In genomic region chr15:67927501-67928156, GRCh38 we compare ENCODE assay signal across 9 cellular contexts.
A peak's percentile ranks its signal among the peaks of the same experiment; 100 is the strongest.
DNase-seq lines count a peak whose midpoint lies in the region; ATAC-seq and TF ChIP-seq lines count a peak whose summit lies in the region.
"Had no signal": no experiment of that assay in that cellular context is flagged by ENCODE, and none has a peak within 500 bp of the region (broad histone marks: within the 10 kb centered on the region; RNA-seq: fewer than 3 reads in every experiment).

No MANE protein-coding gene starts in this region.

- TF ChIP-seq CTCF in body of pancreas (IDR thresholded peaks at IDR 0.05) (no peak), thoracic aorta (IDR thresholded peaks at IDR 0.05) (no peak)

- H3K4me3 ChIP-seq in body of pancreas, result no peak overlapping the region
- peak overlapping the region; percentile 34 for H3K4me3 ChIP-seq in thoracic aorta

- intact Hi-C loops in body of pancreas (cut with DNase I), result no loop called here

- DNase-seq in HS-27A (ENCODE audit: low read depth), result peak; percentile 93
- DNase-seq in body of pancreas, result peak; percentile 59 to 85 (median 72)
- DNase-seq in kidney glomerular epithelial cell (lab: John Stamatoyannopoulos, UW), result peak; percentile 80
- DNase-seq in thoracic aorta (ENCODE audit: low spot score), result peak; percentile 68
- DNase-seq in SHP77 treated with DMSO at 0.1 percent for 48 hours (lab: John Stamatoyannopoulos, UW), result no peak
- DNase-seq in globus pallidus (ENCODE audit: low spot score), result no peak
- DNase-seq: activated naive CD4-positive, alpha-beta T cell treated with anti-CD3 and anti-CD28 coated beads, Interleukin-2, amount 50 U/mL, for 16 hours; NCI-H1092 treated with DMSO at 0.1 percent for 48 hours had no signal

- H3K27me3 ChIP-seq in body of pancreas (no peaks in the 10 kb centered on the region), thoracic aorta (replicated peaks; ENCODE audit: insufficient read depth) (no peaks in the 10 kb centered on the region)

- WGBS in body of pancreas, 2 donors, result 23 to 30% methylated on average over 7 to 8 of the region's 8 CpGs

- TF ChIP-seq POLR2A in body of pancreas (IDR thresholded peaks at IDR 0.05), result no peak

- H3K4me1 ChIP-seq in body of pancreas (peaks cover 21% of the 10 kb centered on the region), thoracic aorta (ENCODE audit: control insufficient read depth in 1 of 2, low read depth in 2 of 2) (peaks cover 54 to 83% of the 10 kb centered on the region in 2 donors)

- H3K27ac ChIP-seq in body of pancreas (no peak overlapping the region), thoracic aorta (peak overlapping the region; percentile 75 to 77)

- ATAC-seq in body of pancreas (peak; percentile 67), thoracic aorta (ENCODE audit: insufficient number of reproducible peaks, low FRiP score, low read depth) (no peak), HG03469 (IDR thresholded peaks at IDR 0.05; ENCODE audit: unreplicated experiment) (no peak)

- no peaks in the 10 kb centered on the region for H3K9me3 ChIP-seq in body of pancreas
- no peaks in the 10 kb centered on the region for H3K9me3 ChIP-seq in thoracic aorta

- H3K36me3 ChIP-seq in body of pancreas (replicated peaks in 1 of 2; ENCODE audit: insufficient read depth in 1 of 2, low read depth in 2 of 2) (no peaks in the 10 kb centered on the region), thoracic aorta (no peaks in the 10 kb centered on the region)

Comparison
In these comparisons a context has a peak if more than half of its experiments do, and no peak if none do; other contexts are left out.
1. DNase-seq: peak in HS-27A (single experiment), body of pancreas (4 of 4), kidney glomerular epithelial cell (single experiment) and thoracic aorta (single experiment); none in SHP77 treated with DMSO at 0.1 percent for 48 hours (single experiment) and globus pallidus (single experiment).
2. H3K27ac ChIP-seq: peak in thoracic aorta (2 of 2); none in body of pancreas (0 of 4).